ENCODE assay signal across 1 cellular context in genomic region chr14:33676135-33676566, GRCh38.
TF ChIP-seq lines count a peak whose summit lies in the region.

No MANE protein-coding gene starts in this region.

TF ChIP-seq in K562, 482 proteins besides CTCF, POLR2A, EP300 and RAD21 (continued from another document):
- TF ChIP-seq VEZF1 (CRISPR knock-in tag; IDR thresholded peaks at IDR 0.05), result peak; percentile 28; the same call in 1 of the 2 replicates
- no peak for TF ChIP-seq CREB3L1 (IDR thresholded peaks at IDR 0.05; ENCODE audit: borderline replicate concordance, low read depth)
- peak; percentile 72 for TF ChIP-seq RAD51 (IDR thresholded peaks at IDR 0.05; ENCODE audit: borderline replicate concordance, low read depth)
- TF ChIP-seq TFE3 (CRISPR knock-in tag; IDR thresholded peaks at IDR 0.05), result no peak
- TF ChIP-seq PHTF2 (CRISPR knock-in tag; IDR thresholded peaks at IDR 0.05), result no peak
- TF ChIP-seq SREBF1 (IDR thresholded peaks at IDR 0.05; ENCODE audit: borderline replicate concordance, low read depth, low read length), result no peak
- no peak for TF ChIP-seq CREB5 (CRISPR knock-in tag; IDR thresholded peaks at IDR 0.05)
- no peak for TF ChIP-seq ZNF449 (CRISPR knock-in tag; IDR thresholded peaks at IDR 0.05)
- peak; percentile 87 for TF ChIP-seq USF2 (CRISPR knock-in tag; IDR thresholded peaks at IDR 0.05)
- TF ChIP-seq TARDBP (IDR thresholded peaks at IDR 0.05), result no peak
- TF ChIP-seq ERF (CRISPR knock-in tag; IDR thresholded peaks at IDR 0.05), result no peak
- TF ChIP-seq NCOA6 (IDR thresholded peaks at IDR 0.05), result no peak
- no peak for TF ChIP-seq PATZ1 (CRISPR knock-in tag; IDR thresholded peaks at IDR 0.05; ENCODE audit: borderline replicate concordance)
- no peak for TF ChIP-seq SMC3 (conservative IDR thresholded peaks at IDR 0.05; ENCODE audit: insufficient read depth, low read depth, low read length)
- TF ChIP-seq USF1 (CRISPR knock-in tag; IDR thresholded peaks at IDR 0.05), result peak; percentile 74
- TF ChIP-seq MITF (IDR thresholded peaks at IDR 0.05), result no peak
- TF ChIP-seq GMEB1 (CRISPR knock-in tag; IDR thresholded peaks at IDR 0.05), result no peak
- no peak for TF ChIP-seq ASH1L (IDR thresholded peaks at IDR 0.05; ENCODE audit: borderline replicate concordance, low read depth, partially characterized antibody)
- TF ChIP-seq MTF1 (CRISPR knock-in tag; IDR thresholded peaks at IDR 0.05; ENCODE audit: borderline replicate concordance), result no peak
- no peak for TF ChIP-seq SETDB1 (IDR thresholded peaks at IDR 0.05; ENCODE audit: low read length)
